23 cellular contexts compared by ENCODE assay signal in genomic region chr4:18113710-18114331, GRCh38.
DNase-seq lines count a peak whose midpoint lies in the region; ATAC-seq lines count a peak whose summit lies in the region.
"Had no signal": no experiment of that assay in that cellular context is flagged by ENCODE, and none has a peak within 500 bp of the region (broad histone marks: within the 10 kb centered on the region; RNA-seq: fewer than 3 reads in every experiment).

No MANE protein-coding gene starts in this region.

- no peaks in the 10 kb centered on the region for H3K36me3 Mint-ChIP-seq in effector memory CD8-positive, alpha-beta T cell (ENCODE audit: insufficient read depth)
- H3K36me3 Mint-ChIP-seq: T-cell had no signal

- H3K4me3 Mint-ChIP-seq in effector memory CD8-positive, alpha-beta T cell = no peak overlapping the region
- H3K4me3 Mint-ChIP-seq: CD4-positive, alpha-beta T cell; GM23338; H9; T-cell had no signal

- DNase-seq in dermis blood vessel endothelial cell (peak; percentile 33), pulmonary artery endothelial cell (ENCODE audit: low read depth, low spot score) (peak; percentile 63), NCI-H2081 treated with DMSO at 0.1 percent for 48 hours (lab: John Stamatoyannopoulos, UW) (no peak), NCI-H1694 (lab: John Stamatoyannopoulos, UW) (no peak)
- DNase-seq in effector memory CD8-positive, alpha-beta T cell = no peak
- DNase-seq: AML-193; CD4-positive, alpha-beta T cell; DMS79 treated with DMSO at 0.1 percent for 48 hours; GF-D8; H9; Karpas-422; NCI-H1092; NCI-H1417 treated with DMSO at 0.1 percent for 48 hours; NCI-H187; NCI-H446 treated with DMSO at 0.1 percent for 48 hours; NCI-H526; Right ventricle myocardium superior; RPMI8226; T-cell had no signal

- H3K27ac Mint-ChIP-seq in effector memory CD8-positive, alpha-beta T cell = no peak overlapping the region
- H3K27ac Mint-ChIP-seq: CD4-positive, alpha-beta T cell; GM23338; H9; T-cell had no signal

- peaks cover 23 to 37% of the 10 kb centered on the region in 2 donors for H3K27me3 Mint-ChIP-seq in effector memory CD8-positive, alpha-beta T cell

- H3K4me1 Mint-ChIP-seq in effector memory CD8-positive, alpha-beta T cell (ENCODE audit: low read depth in 2 of 2) = no peaks in the 10 kb centered on the region
- H3K4me1 Mint-ChIP-seq: T-cell had no signal

- peak; percentile 54 for ATAC-seq in GM18511 (IDR thresholded peaks at IDR 0.05; ENCODE audit: unreplicated experiment)
- peak; percentile 61 for ATAC-seq in GM19463 (IDR thresholded peaks at IDR 0.05; ENCODE audit: unreplicated experiment)
- no peak for ATAC-seq in effector memory CD8-positive, alpha-beta T cell (replicated peaks)
- ATAC-seq: A549, GM23338, T-cell had no signal

- H3K9me3 Mint-ChIP-seq in effector memory CD8-positive, alpha-beta T cell = no peaks in the 10 kb centered on the region
- H3K9me3 Mint-ChIP-seq: CD4-positive, alpha-beta T cell; GM23338; H9; T-cell had no signal

Comparison
In these comparisons a context has a peak if more than half of its experiments do, and no peak if none do; other contexts are left out.
1. DNase-seq: peak in dermis blood vessel endothelial cell (single experiment) and pulmonary artery endothelial cell (single experiment); none in effector memory CD8-positive, alpha-beta T cell (0 of 3), NCI-H2081 treated with DMSO at 0.1 percent for 48 hours (single experiment) and NCI-H1694 (single experiment).